Comparison of ENCODE assay signal across 10 cellular contexts in genomic region chrX:155382529-155382967, GRCh38. TPM values are rescaled to one million over a fixed set of nuclear protein-coding genes. Genes with fewer than 3 reads are reported as not detected.
A peak's percentile ranks its signal among the peaks of the same experiment; 100 is the strongest.
DNase-seq lines count a peak whose midpoint lies in the region; ATAC-seq and TF ChIP-seq lines count a peak whose summit lies in the region.
"Not testable (repeated sequence)": the region's sequence is repeated elsewhere in the genome, so short reads cannot be mapped to it uniquely, and the experiment has no call there.
"Had no signal": no experiment of that assay in that cellular context is flagged by ENCODE, and none has a peak within 500 bp of the region (broad histone marks: within the 10 kb centered on the region; RNA-seq: fewer than 3 reads in every experiment).

No MANE protein-coding gene starts in this region.

- H3K9me3 Mint-ChIP-seq in activated naive CD4-positive, alpha-beta T cell treated with anti-CD3 and anti-CD28 coated beads, Interleukin-2, amount 50 U/mL, for 72 hours = not testable (repeated sequence)

- not testable (repeated sequence) for TF ChIP-seq CTCF in right lobe of liver (IDR thresholded peaks at IDR 0.05); upper lobe of right lung (IDR thresholded peaks at IDR 0.05)

- H3K27ac ChIP-seq in right lobe of liver, upper lobe of right lung: not testable (repeated sequence)

- H3K27ac Mint-ChIP-seq in activated naive CD4-positive, alpha-beta T cell treated with anti-CD3 and anti-CD28 coated beads, Interleukin-2, amount 50 U/mL, for 72 hours = not testable (repeated sequence)

- WGBS in right lobe of liver (ENCODE audit: insufficient coverage, low coverage, low lambda C conversion rate, missing lambda C conversion rate) = no CpG with 5 or more reads among the region's 64 CpGs

- not testable (repeated sequence) for H3K36me3 ChIP-seq in right lobe of liver, upper lobe of right lung

- H3K27me3 ChIP-seq in right lobe of liver, upper lobe of right lung: not testable (repeated sequence)

- H3K9me3 ChIP-seq in right lobe of liver, upper lobe of right lung: not testable (repeated sequence)

- peak; percentile 29 for ATAC-seq in GM18873 (IDR thresholded peaks at IDR 0.05; ENCODE audit: low FRiP score, unreplicated experiment)
- ATAC-seq in GM21381 (IDR thresholded peaks at IDR 0.05; ENCODE audit: unreplicated experiment) = peak; percentile 48
- ATAC-seq in HG02642 (IDR thresholded peaks at IDR 0.05; ENCODE audit: poor library complexity, unreplicated experiment) = peak; percentile 52
- peak; percentile 58 for ATAC-seq in HG03095 (IDR thresholded peaks at IDR 0.05; ENCODE audit: unreplicated experiment)
- peak; percentile 25 for ATAC-seq in HG03558 (IDR thresholded peaks at IDR 0.05; ENCODE audit: extremely low read depth, unreplicated experiment)
- peak; percentile 56 to 63 for ATAC-seq in activated naive CD4-positive, alpha-beta T cell treated with anti-CD3 and anti-CD28 coated beads, Interleukin-2, amount 50 U/mL, for 72 hours
- peak; percentile 64 to 71 (median 67) for ATAC-seq in right lobe of liver
- ATAC-seq in upper lobe of right lung = peak; percentile 82

- intact Hi-C loops in right lobe of liver (cut with DNase I); upper lobe of right lung (cut with DNase I): not testable (repeated sequence)

- not testable (repeated sequence) for H3K4me3 ChIP-seq in right lobe of liver, upper lobe of right lung

- H3K4me1 ChIP-seq in right lobe of liver, upper lobe of right lung: not testable (repeated sequence)

- H3K36me3 Mint-ChIP-seq in activated naive CD4-positive, alpha-beta T cell treated with anti-CD3 and anti-CD28 coated beads, Interleukin-2, amount 50 U/mL, for 72 hours = not testable (repeated sequence)

- not testable (repeated sequence) for DNase-seq in activated naive CD4-positive, alpha-beta T cell treated with anti-CD3 and anti-CD28 coated beads, Interleukin-2, amount 50 U/mL, for 72 hours (ENCODE audit: low spot score in 2 of 2); right lobe of liver; upper lobe of right lung

- not testable (repeated sequence) for TF ChIP-seq POLR2A in right lobe of liver (IDR thresholded peaks at IDR 0.05)

RNA-seq across cellular contexts. Expression of gene F8A2, which starts 0.7 kb away (rescaled TPM):
- total RNA-seq in activated naive CD4-positive, alpha-beta T cell treated with anti-CD3 and anti-CD28 coated beads, Interleukin-2, amount 50 U/mL, for 72 hours = not detected
- total RNA-seq in right lobe of liver (not detected), upper lobe of right lung (not detected)
- total RNA-seq: HFFc6, liver had no signal

RNA-seq across cellular contexts. Expression of gene CLIC2, which starts 48.1 kb away (rescaled TPM):
- under 1 TPM in 1 of 2 donors, not detected in 1; 0.64 TPM for total RNA-seq in activated naive CD4-positive, alpha-beta T cell treated with anti-CD3 and anti-CD28 coated beads, Interleukin-2, amount 50 U/mL, for 72 hours
- 10 to 100 TPM in 1 of 6 experiments, 1 to 10 TPM in 5; 1.5 to 11.0 (median 3.9) TPM for total RNA-seq in right lobe of liver
- total RNA-seq in upper lobe of right lung = 64.0 TPM

Comparison
In these comparisons a context has a peak if more than half of its experiments do, and no peak if none do; other contexts are left out.
1. ATAC-seq: peak in every context shown above with its lines; median percentile 82 in upper lobe of right lung; 67 in right lobe of liver; 60 in activated naive CD4-positive, alpha-beta T cell treated with anti-CD3 and anti-CD28 coated beads, Interleukin-2, amount 50 U/mL, for 72 hours; 58 in HG03095; 52 in HG02642; 48 in GM21381; 29 in GM18873; 25 in HG03558.